8 cellular contexts compared by ENCODE assay signal in genomic region chr18:80034852-80035406, GRCh38. TPM values are rescaled to one million over a fixed set of nuclear protein-coding genes. Genes with fewer than 3 reads are reported as not detected.
A peak's percentile ranks its signal among the peaks of the same experiment; 100 is the strongest.
DNase-seq lines count a peak whose midpoint lies in the region; ATAC-seq and TF ChIP-seq lines count a peak whose summit lies in the region.

No MANE protein-coding gene starts in this region.

- TF ChIP-seq CTCF in ascending aorta (IDR thresholded peaks at IDR 0.05), result no peak
- no peak for TF ChIP-seq CTCF in right lobe of liver (IDR thresholded peaks at IDR 0.05)
- TF ChIP-seq CTCF in transverse colon (IDR thresholded peaks at IDR 0.05), result peak in 1 of 5 experiments; percentile 5

- peak overlapping the region; percentile 92 for H3K4me3 Mint-ChIP-seq in activated naive CD4-positive, alpha-beta T cell treated with anti-CD3 and anti-CD28 coated beads, Interleukin-2, amount 50 U/mL, for 24 hours

- peaks cover 0 to 27% of the 10 kb centered on the region in 2 donors for H3K36me3 ChIP-seq in ascending aorta
- H3K36me3 ChIP-seq in right lobe of liver, result peaks cover 0 to 7% (median 0%) of the 10 kb centered on the region in 4 donors
- no peaks in the 10 kb centered on the region for H3K36me3 ChIP-seq in transverse colon

- H3K9me3 ChIP-seq in ascending aorta (no peaks in the 10 kb centered on the region), right lobe of liver (no peaks in the 10 kb centered on the region), transverse colon (no peaks in the 10 kb centered on the region)

- H3K4me1 ChIP-seq in ascending aorta (peaks cover 0 to 5% of the 10 kb centered on the region in 2 donors), right lobe of liver (peaks cover 0 to 8% (median 3%) of the 10 kb centered on the region in 4 donors), transverse colon (peaks cover 8 to 12% (median 9%) of the 10 kb centered on the region in 4 donors)

- peak overlapping the region; percentile 80 to 90 for H3K27ac ChIP-seq in ascending aorta
- peak overlapping the region in 2 of 3 donors; percentile 37 to 42 for H3K27ac ChIP-seq in right lobe of liver
- peak overlapping the region; percentile 90 to 94 (median 92) for H3K27ac ChIP-seq in transverse colon

- TF ChIP-seq POLR2A in right lobe of liver (IDR thresholded peaks at IDR 0.05) (no peak), transverse colon (IDR thresholded peaks at IDR 0.05) (no peak)

- peak overlapping the region; percentile 75 to 83 for H3K4me3 ChIP-seq in ascending aorta
- peak overlapping the region; percentile 66 to 77 (median 72) for H3K4me3 ChIP-seq in right lobe of liver
- peak overlapping the region; percentile 65 to 79 (median 74) for H3K4me3 ChIP-seq in transverse colon

- DNase-seq in activated naive CD4-positive, alpha-beta T cell (lab: John Stamatoyannopoulos, UW), result no peak
- DNase-seq in ascending aorta (ENCODE audit: low spot score in 2 of 2) (no peak), right lobe of liver (no peak), transverse colon (no peak)

- peak overlapping the region; percentile 90 for H3K27ac Mint-ChIP-seq in activated naive CD4-positive, alpha-beta T cell treated with anti-CD3 and anti-CD28 coated beads, Interleukin-2, amount 50 U/mL, for 24 hours

- 14% methylated on average over 8 of the region's 8 CpGs for WGBS in right lobe of liver (ENCODE audit: insufficient coverage, low coverage, low lambda C conversion rate, missing lambda C conversion rate)
- WGBS in transverse colon (ENCODE audit: low coverage in 1 of 2), 2 donors, result 13 to 14% methylated on average over 7 to 8 of the region's 8 CpGs

- TF ChIP-seq EP300 in transverse colon (IDR thresholded peaks at IDR 0.05; ENCODE audit: low read depth), result no peak

- intact Hi-C loops in ascending aorta (cut with DNase I) (loop anchor here (1.0 to 10.0 kb wide), 6 partner anchors 68 to 640 kb away; partner anchors contain the start of genes ADNP2, CTDP1, NFATC1 and SLC66A2), right lobe of liver (cut with DNase I) (loop anchor here in 1 of 2 donors (10.0 kb wide), 2 partner anchors 50 to 120 kb away; partner anchors contain the start of gene TXNL4A), transverse colon (cut with DNase I; ENCODE audit: low total_unique reads) (loop anchor here (2.0 kb wide), 1 partner anchor 74 kb away; the partner anchor contains the start of gene ADNP2)

- peaks cover 5% of the 10 kb centered on the region for H3K9me3 Mint-ChIP-seq in activated naive CD4-positive, alpha-beta T cell treated with anti-CD3 and anti-CD28 coated beads, Interleukin-2, amount 50 U/mL, for 24 hours

- in situ Hi-C loops in transverse colon (cut with MboI; ENCODE audit: low pct_ligation_motif_present in 1 of 4, low pct_unique_long_range_greater_than_20kb in 1 of 4, low sequenced_read_pairs in 3 of 4), result loop anchor here in 1 of 4 donors (5.0 to 10.0 kb wide), 2 partner anchors 67 to 80 kb away; partner anchors contain the start of gene SLC66A2

- ATAC-seq in right lobe of liver, result no peak
- ATAC-seq in GM18907 (IDR thresholded peaks at IDR 0.05; ENCODE audit: unreplicated experiment), result no peak
- ATAC-seq in GM19023 (IDR thresholded peaks at IDR 0.05; ENCODE audit: unreplicated experiment), result no peak
- no peak for ATAC-seq in HG03045 (IDR thresholded peaks at IDR 0.05; ENCODE audit: unreplicated experiment)

- no peaks in the 10 kb centered on the region for H3K27me3 Mint-ChIP-seq in activated naive CD4-positive, alpha-beta T cell treated with anti-CD3 and anti-CD28 coated beads, Interleukin-2, amount 50 U/mL, for 24 hours

- H3K27me3 ChIP-seq in ascending aorta (no peaks in the 10 kb centered on the region), right lobe of liver (no peaks in the 10 kb centered on the region), transverse colon (no peaks in the 10 kb centered on the region)

- H3K4me1 Mint-ChIP-seq in activated naive CD4-positive, alpha-beta T cell treated with anti-CD3 and anti-CD28 coated beads, Interleukin-2, amount 50 U/mL, for 24 hours, result peaks cover 25% of the 10 kb centered on the region

- peaks cover 10% of the 10 kb centered on the region for H3K36me3 Mint-ChIP-seq in activated naive CD4-positive, alpha-beta T cell treated with anti-CD3 and anti-CD28 coated beads, Interleukin-2, amount 50 U/mL, for 24 hours

RNA-seq across cellular contexts. Expression of gene RBFA, which starts 0.7 kb away (rescaled TPM):
- total RNA-seq in ascending aorta, result 23.1 TPM
- total RNA-seq in right lobe of liver, result 10 to 100 TPM; 12.3 to 36.6 (median 18.8) TPM
- 10 to 100 TPM in 3 of 4 donors, 1 to 10 TPM in 1; 5.6 to 35.1 (median 25.8) TPM for total RNA-seq in transverse colon

RNA-seq across cellular contexts. Expression of gene TXNL4A, which starts 46.6 kb away (rescaled TPM):
- total RNA-seq in ascending aorta (16.5 TPM), right lobe of liver (10 to 100 TPM; 18.5 to 53.9 (median 37.8) TPM), transverse colon (10 to 100 TPM in 3 of 4 donors, 1 to 10 TPM in 1; 4.1 to 36.8 (median 31.0) TPM)

Comparison
In these comparisons a context has a peak if more than half of its experiments do, and no peak if none do; other contexts are left out.
1. H3K27ac ChIP-seq: peak in every context shown above with its lines; median percentile 92 in transverse colon; 85 in ascending aorta; 40 in right lobe of liver.